Comparison of ENCODE assay signal across 23 cellular contexts in genomic region chr14:79915411-79915810, GRCh38.
A peak's percentile ranks its signal among the peaks of the same experiment; 100 is the strongest.
DNase-seq lines count a peak whose midpoint lies in the region; ATAC-seq, FAIRE-seq and TF ChIP-seq lines count a peak whose summit lies in the region.
"Had no signal": no experiment of that assay in that cellular context is flagged by ENCODE, and none has a peak within 500 bp of the region (broad histone marks: within the 10 kb centered on the region; RNA-seq: fewer than 3 reads in every experiment).

No MANE protein-coding gene starts in this region.

- H3K4me3 Mint-ChIP-seq in activated CD4-positive, alpha-beta T cell treated with anti-CD3 and anti-CD28 coated beads, Interleukin-2, amount 10 ng/mL, durations not matched to agents 24 days and 14 days = no peak overlapping the region
- H3K4me3 Mint-ChIP-seq: CD4-positive, alpha-beta memory T cell; IgD-negative memory B cell had no signal

- TF ChIP-seq CTCF in D721Med (IDR thresholded peaks at IDR 0.05; ENCODE audit: insufficient read depth, missing control alignments) = peak; percentile 1

- H3K4me1 Mint-ChIP-seq in activated CD4-positive, alpha-beta T cell treated with anti-CD3 and anti-CD28 coated beads, Interleukin-2, amount 10 ng/mL, durations not matched to agents 24 days and 14 days = no peaks in the 10 kb centered on the region
- H3K4me1 Mint-ChIP-seq: CD4-positive, alpha-beta memory T cell had no signal

- H3K9me3 Mint-ChIP-seq in activated CD4-positive, alpha-beta T cell treated with anti-CD3 and anti-CD28 coated beads, Interleukin-2, amount 10 ng/mL, durations not matched to agents 24 days and 14 days = no peaks in the 10 kb centered on the region

- H3K36me3 Mint-ChIP-seq in activated CD4-positive, alpha-beta T cell treated with anti-CD3 and anti-CD28 coated beads, Interleukin-2, amount 10 ng/mL, durations not matched to agents 24 days and 14 days (ENCODE audit: low read depth) = no peaks in the 10 kb centered on the region
- H3K36me3 Mint-ChIP-seq: CD4-positive, alpha-beta memory T cell; IgD-negative memory B cell had no signal

- intact Hi-C loops in activated CD4-positive, alpha-beta T cell treated with anti-CD3 and anti-CD28 coated beads, Interleukin-2, amount 10 ng/mL, durations not matched to agents 24 days and 14 days (cut with micrococcal nuclease) = no loop called here

- H3K27me3 Mint-ChIP-seq in activated CD4-positive, alpha-beta T cell treated with anti-CD3 and anti-CD28 coated beads, Interleukin-2, amount 10 ng/mL, durations not matched to agents 24 days and 14 days = no peaks in the 10 kb centered on the region
- H3K27me3 Mint-ChIP-seq: CD4-positive, alpha-beta memory T cell; IgD-negative memory B cell had no signal

- FAIRE-seq in D721Med (lab: Jason Lieb, UNC) = no peak
- FAIRE-seq: A204.1, GM12878, H1, RCC 7860 had no signal

- H3K27ac Mint-ChIP-seq in activated CD4-positive, alpha-beta T cell treated with anti-CD3 and anti-CD28 coated beads, Interleukin-2, amount 10 ng/mL, durations not matched to agents 24 days and 14 days = no peak overlapping the region
- H3K27ac Mint-ChIP-seq: CD4-positive, alpha-beta memory T cell; IgD-negative memory B cell had no signal

- ATAC-seq in esophagus mucosa = no peak
- ATAC-seq: GM12878 had no signal

- DNase-seq in D721Med (ENCODE audit: insufficient read length, low spot score) (no peak), NCI-H1930 (lab: John Stamatoyannopoulos, UW) (peak; percentile 37 to 55), NCI-H82 (lab: John Stamatoyannopoulos, UW) (peak; percentile 69), cerebellar nuclear complex (lab: John Stamatoyannopoulos, UW) (peak; percentile 16 to 71), retina (no peak), kidney tubule cell (ENCODE audit: low spot score) (no peak)
- DNase-seq in activated CD4-positive, alpha-beta T cell treated with anti-CD3 and anti-CD28 coated beads, Interleukin-2, amount 10 ng/mL, durations not matched to agents 24 days and 14 days = no peak
- DNase-seq: AML-193; CD4-positive, alpha-beta memory T cell; COR-L47; GDM1; HCEC 1CT; NCI-H1048; NCI-H1417; NCI-H187; NCI-H510A; SIG-M5 had no signal

Comparison
In these comparisons a context has a peak if more than half of its experiments do, and no peak if none do; other contexts are left out.
1. DNase-seq: peak in NCI-H1930 (2 of 2), NCI-H82 (single experiment) and cerebellar nuclear complex (2 of 2); none in D721Med (single experiment), activated CD4-positive, alpha-beta T cell treated with anti-CD3 and anti-CD28 coated beads, Interleukin-2, amount 10 ng/mL, durations not matched to agents 24 days and 14 days (single experiment), retina (single experiment) and kidney tubule cell (single experiment).